ENCODE assay signal across 13 cellular contexts in genomic region chr2:31247671-31248070, GRCh38.
"Had no signal": no experiment of that assay in that cellular context is flagged by ENCODE, and none has a peak within 500 bp of the region (broad histone marks: within the 10 kb centered on the region; RNA-seq: fewer than 3 reads in every experiment).

No MANE protein-coding gene starts in this region.

- H3K4me2 ChIP-seq: hepatocyte had no signal

- H3K4me1 ChIP-seq: colonic mucosa, sigmoid colon, thyroid gland had no signal

- H3K27ac ChIP-seq: colonic mucosa, hepatocyte, sigmoid colon, spleen, thyroid gland had no signal

- DNase-seq: activated naive CD4-positive, alpha-beta T cell treated with anti-CD3 and anti-CD28 coated beads for 36 hours; activated T-cell treated with anti-CD3 and anti-CD28 coated beads for 4 hours; colonic mucosa; kidney; sigmoid colon; spleen; stimulated activated CD4-positive, alpha-beta T cell treated with anti-CD3 and anti-CD28 coated beads, Interleukin-1b, Interleukin-23, amount 100 ng/mL, for 48 hours; stimulated activated naive B cell treated with anti-CD40 and anti-IgM and Interleukin-4, amounts not matched to agents 10 μg/mL and 1 μg/mL and 100 μg/mL, for 72 hours; T-helper 9 cell; thyroid gland had no signal

- H3K27me3 ChIP-seq: colonic mucosa, hepatocyte, sigmoid colon, spleen, thyroid gland had no signal

- H3K4me3 ChIP-seq: colonic mucosa, hepatocyte, sigmoid colon, spleen, thyroid gland had no signal

- H3K36me3 ChIP-seq: colonic mucosa, sigmoid colon, thyroid gland had no signal

- H2AFZ ChIP-seq: hepatocyte had no signal

- H3K9me3 ChIP-seq: colonic mucosa, sigmoid colon, spleen, thyroid gland had no signal

- H3K79me2 ChIP-seq: hepatocyte had no signal

- ATAC-seq: activated CD4-positive, CD25-positive, alpha-beta regulatory T cell treated with anti-CD3 and anti-CD28 coated beads, Interleukin-2, amount 50 U/mL, for 24 hours; esophagus mucosa; stimulated activated naive B cell treated with anti-CD40 and anti-IgM and Interleukin-4, amounts not matched to agents 10 μg/mL and 1 μg/mL and 100 μg/mL, for 72 hours had no signal
